Comparison of ENCODE assay signal across 7 cellular contexts in genomic region chr6:119490050-119490449, GRCh38.
DNase-seq lines count a peak whose midpoint lies in the region; ATAC-seq, FAIRE-seq and TF ChIP-seq lines count a peak whose summit lies in the region.
"Not testable (repeated sequence)": the region's sequence is repeated elsewhere in the genome, so short reads cannot be mapped to it uniquely, and the experiment has no call there.

No MANE protein-coding gene starts in this region.

- H3K36me3 Mint-ChIP-seq in T-helper 17 cell (ENCODE audit: low read depth); activated CD8-positive, alpha-beta T cell treated with anti-CD3 and anti-CD28 coated beads for 36 hours (ENCODE audit: low read depth); activated T-helper 1 cell treated with anti-CD3 and anti-CD28 coated beads, Interleukin-12 subunit alpha, Interleukin-12 subunit beta, Interleukin-2, Interleukin-4 antibody, amounts not matched to agents 30 ng/mL and 10 ng/mL and 1 ng/mL, durations not matched to agents 14 hours and 24 hours and 36 hours (ENCODE audit: low read depth); activated naive CD8-positive, alpha-beta T cell treated with anti-CD3 and anti-CD28 coated beads for 36 hours; immature natural killer cell: not testable (repeated sequence)

- peak; percentile 51 for FAIRE-seq in GM19239 (lab: Jason Lieb, UNC)

- H3K27me3 ChIP-seq in spleen (replicated peaks in 1 of 7), result not testable (repeated sequence)

- CTCF ChIA-PET in activated CD8-positive, alpha-beta T cell treated with anti-CD3 and anti-CD28 coated beads for 36 hours (lab: Charles Lee), result not testable (repeated sequence)

- not testable (repeated sequence) for ATAC-seq in T-helper 17 cell; activated CD8-positive, alpha-beta T cell treated with anti-CD3 and anti-CD28 coated beads for 36 hours

- peaks cover 0 to 13% (median 1%) of the 10 kb centered on the region in 6 donors for H3K4me1 ChIP-seq in spleen

- POLR2A ChIA-PET in activated CD8-positive, alpha-beta T cell treated with anti-CD3 and anti-CD28 coated beads for 36 hours (lab: Charles Lee), result not testable (repeated sequence)

- H3K36me3 ChIP-seq in spleen, result not testable (repeated sequence)

- peaks cover 13% of the 10 kb centered on the region for H3K9me3 Mint-ChIP-seq in activated CD8-positive, alpha-beta T cell treated with anti-CD3 and anti-CD28 coated beads for 36 hours
- peaks cover 22% of the 10 kb centered on the region for H3K9me3 Mint-ChIP-seq in activated T-helper 1 cell treated with anti-CD3 and anti-CD28 coated beads, Interleukin-12 subunit alpha, Interleukin-12 subunit beta, Interleukin-2, Interleukin-4 antibody, amounts not matched to agents 30 ng/mL and 10 ng/mL and 1 ng/mL, durations not matched to agents 14 hours and 24 hours and 36 hours
- H3K9me3 Mint-ChIP-seq in activated naive CD8-positive, alpha-beta T cell treated with anti-CD3 and anti-CD28 coated beads for 36 hours; immature natural killer cell: not testable (repeated sequence)

- intact Hi-C loops in activated CD8-positive, alpha-beta T cell treated with anti-CD3 and anti-CD28 coated beads for 36 hours (cut with micrococcal nuclease); activated T-helper 1 cell treated with anti-CD3 and anti-CD28 coated beads, Interleukin-12 subunit alpha, Interleukin-12 subunit beta, Interleukin-2, Interleukin-4 antibody, amounts not matched to agents 30 ng/mL and 10 ng/mL and 1 ng/mL, durations not matched to agents 14 hours and 24 hours and 36 hours (cut with micrococcal nuclease); spleen (cut with DNase I; ENCODE audit: low total_unique reads): not testable (repeated sequence)

- not testable (repeated sequence) for TF ChIP-seq POLR2A in spleen (IDR thresholded peaks at IDR 0.05)

- not testable (repeated sequence) for H3K27ac Mint-ChIP-seq in T-helper 17 cell
- peak overlapping the region; percentile 23 for H3K27ac Mint-ChIP-seq in activated CD8-positive, alpha-beta T cell treated with anti-CD3 and anti-CD28 coated beads for 36 hours
- H3K27ac Mint-ChIP-seq in activated T-helper 1 cell treated with anti-CD3 and anti-CD28 coated beads, Interleukin-12 subunit alpha, Interleukin-12 subunit beta, Interleukin-2, Interleukin-4 antibody, amounts not matched to agents 30 ng/mL and 10 ng/mL and 1 ng/mL, durations not matched to agents 14 hours and 24 hours and 36 hours, result peak overlapping the region; percentile 1
- peak overlapping the region; percentile 43 for H3K27ac Mint-ChIP-seq in activated naive CD8-positive, alpha-beta T cell treated with anti-CD3 and anti-CD28 coated beads for 36 hours
- peak overlapping the region in 3 of 6 donors; percentile 20 to 29 (median 28) for H3K27ac Mint-ChIP-seq in immature natural killer cell

- H3K4me3 Mint-ChIP-seq in T-helper 17 cell (peak overlapping the region; percentile 51), immature natural killer cell (peak overlapping the region in 3 of 5 donors; percentile 10 to 31 (median 26))
- not testable (repeated sequence) for H3K4me3 Mint-ChIP-seq in activated CD8-positive, alpha-beta T cell treated with anti-CD3 and anti-CD28 coated beads for 36 hours; activated naive CD8-positive, alpha-beta T cell treated with anti-CD3 and anti-CD28 coated beads for 36 hours
- H3K4me3 Mint-ChIP-seq in activated T-helper 1 cell treated with anti-CD3 and anti-CD28 coated beads, Interleukin-12 subunit alpha, Interleukin-12 subunit beta, Interleukin-2, Interleukin-4 antibody, amounts not matched to agents 30 ng/mL and 10 ng/mL and 1 ng/mL, durations not matched to agents 14 hours and 24 hours and 36 hours, result peak overlapping the region; percentile 19

- WGBS in spleen, 5 donors, result 24 to 57% (median 48%) methylated on average over 1 of the region's 1 CpG

- H3K9me3 ChIP-seq in T-helper 17 cell (ENCODE audit: control insufficient read depth, low read length, poor library complexity, severe bottlenecking), result not testable (repeated sequence)
- H3K9me3 ChIP-seq in spleen, result peaks cover 0 to 15% (median 0%) of the 10 kb centered on the region in 8 donors

- peak overlapping the region in 6 of 8 donors; percentile 11 to 59 (median 26) for H3K4me3 ChIP-seq in spleen

- TF ChIP-seq CTCF in activated CD8-positive, alpha-beta T cell treated with anti-CD3 and anti-CD28 coated beads for 36 hours (IDR thresholded peaks at IDR 0.05); spleen (IDR thresholded peaks at IDR 0.05 in 8 of 11, conservative IDR thresholded peaks at IDR 0.05 in 3 of 11): not testable (repeated sequence)

- not testable (repeated sequence) for H3K27me3 Mint-ChIP-seq in T-helper 17 cell; activated CD8-positive, alpha-beta T cell treated with anti-CD3 and anti-CD28 coated beads for 36 hours; immature natural killer cell (ENCODE audit: low read depth in 3 of 3)
- peaks cover 11% of the 10 kb centered on the region for H3K27me3 Mint-ChIP-seq in activated T-helper 1 cell treated with anti-CD3 and anti-CD28 coated beads, Interleukin-12 subunit alpha, Interleukin-12 subunit beta, Interleukin-2, Interleukin-4 antibody, amounts not matched to agents 30 ng/mL and 10 ng/mL and 1 ng/mL, durations not matched to agents 14 hours and 24 hours and 36 hours (ENCODE audit: insufficient read depth)
- H3K27me3 Mint-ChIP-seq in activated naive CD8-positive, alpha-beta T cell treated with anti-CD3 and anti-CD28 coated beads for 36 hours, result peaks cover 12% of the 10 kb centered on the region

- H3K4me1 Mint-ChIP-seq in T-helper 17 cell, result peaks cover 10% of the 10 kb centered on the region
- not testable (repeated sequence) for H3K4me1 Mint-ChIP-seq in activated CD8-positive, alpha-beta T cell treated with anti-CD3 and anti-CD28 coated beads for 36 hours (ENCODE audit: low read depth); activated naive CD8-positive, alpha-beta T cell treated with anti-CD3 and anti-CD28 coated beads for 36 hours
- H3K4me1 Mint-ChIP-seq in activated T-helper 1 cell treated with anti-CD3 and anti-CD28 coated beads, Interleukin-12 subunit alpha, Interleukin-12 subunit beta, Interleukin-2, Interleukin-4 antibody, amounts not matched to agents 30 ng/mL and 10 ng/mL and 1 ng/mL, durations not matched to agents 14 hours and 24 hours and 36 hours (ENCODE audit: low read depth), result peaks cover 25% of the 10 kb centered on the region
- H3K4me1 Mint-ChIP-seq in immature natural killer cell, result peaks cover 11 to 15% of the 10 kb centered on the region in 2 donors

- DNase-seq in GM19239 (ENCODE audit: insufficient read length, low spot score); T-helper 17 cell; activated CD8-positive, alpha-beta T cell treated with anti-CD3 and anti-CD28 coated beads for 36 hours; activated T-helper 1 cell treated with anti-CD3 and anti-CD28 coated beads, Interleukin-12 subunit alpha, Interleukin-12 subunit beta, Interleukin-2, Interleukin-4 antibody, amounts not matched to agents 30 ng/mL and 10 ng/mL and 1 ng/mL, durations not matched to agents 14 hours and 24 hours and 36 hours (ENCODE audit: low spot score); activated naive CD8-positive, alpha-beta T cell treated with anti-CD3 and anti-CD28 coated beads for 36 hours; immature natural killer cell; spleen: not testable (repeated sequence)

- H3K27ac ChIP-seq in spleen, result peak overlapping the region in 7 of 8 donors; percentile 48 to 81 (median 70)
